Comparison of ENCODE assay signal across 22 cellular contexts in the genomic region with DNA sequence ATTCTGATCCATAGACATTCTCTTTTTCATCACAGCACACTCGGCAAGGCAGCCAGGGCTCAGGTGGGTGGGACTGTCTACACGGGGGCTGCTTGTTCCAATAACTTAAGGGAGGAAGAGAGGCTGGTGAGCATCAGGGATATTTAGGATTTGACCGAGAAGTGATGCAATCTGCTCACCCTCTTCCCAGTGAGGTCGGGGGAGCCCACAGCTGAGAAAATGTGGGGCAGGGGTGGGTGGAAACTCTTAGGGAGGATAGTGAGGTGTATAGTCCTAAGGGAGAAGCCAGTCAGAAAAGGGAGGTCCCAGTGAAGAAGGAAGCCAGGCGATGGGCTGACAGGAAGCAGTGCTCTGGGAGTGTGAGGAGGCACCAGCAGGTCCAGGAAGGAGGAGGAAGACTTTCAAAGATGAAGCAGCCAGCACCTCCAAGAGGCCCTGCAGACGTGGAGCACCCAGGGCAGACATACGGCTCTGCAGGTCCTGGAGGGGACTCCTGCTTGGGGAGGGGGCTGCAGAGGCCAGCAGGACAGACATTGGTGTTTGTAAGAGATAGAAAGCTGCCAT.
"Had no signal": no experiment of that assay in that cellular context is flagged by ENCODE, and none has a peak within 500 bp of the region (broad histone marks: within the 10 kb centered on the region; RNA-seq: fewer than 3 reads in every experiment).

No MANE protein-coding gene starts in this region.

- H3K4me2 ChIP-seq: SK-N-SH had no signal

- DNase-seq: activated CD4-positive, CD25-positive, alpha-beta regulatory T cell; activated CD8-positive, alpha-beta memory T cell treated with anti-CD3 and anti-CD28 coated beads, Interleukin-2, amount 10 ng/mL, durations not matched to agents 7 days and 5 days; activated gamma-delta T cell; activated naive CD4-positive, alpha-beta T cell treated with anti-CD3 and anti-CD28 coated beads, Interleukin-2, amount 10 ng/mL, durations not matched to agents 7 days and 5 days; activated T-cell treated with anti-CD3 and anti-CD28 coated beads, Interleukin-2, amount 50 U/mL, for 24 hours; adrenal gland; anterior cingulate cortex; MG63; NCI-H1105 treated with DMSO at 0.1 percent for 48 hours; NCI-H1436 treated with DMSO at 0.1 percent for 48 hours; NCI-H187; NCI-H2081; NCI-H510A treated with DMSO at 0.1 percent for 48 hours; NCI-H69; NK-92 treated with Interleukin-12 subunit alpha and Interleukin-12 subunit beta, amount 100 ng/mL, for 24 hours; Right ventricle myocardium superior; SJCRH30; SK-N-SH; T-helper 1 cell had no signal

- H3K4me3 ChIP-seq: adrenal gland, MG63, Peyer's patch, SJCRH30 had no signal

- H3K36me3 Mint-ChIP-seq: activated CD8-positive, alpha-beta memory T cell treated with anti-CD3 and anti-CD28 coated beads, Interleukin-2, amount 10 ng/mL, durations not matched to agents 7 days and 5 days; activated naive CD4-positive, alpha-beta T cell treated with anti-CD3 and anti-CD28 coated beads, Interleukin-2, amount 10 ng/mL, durations not matched to agents 7 days and 5 days had no signal

- H3K9me3 Mint-ChIP-seq: activated naive CD4-positive, alpha-beta T cell treated with anti-CD3 and anti-CD28 coated beads, Interleukin-2, amount 10 ng/mL, durations not matched to agents 7 days and 5 days; activated T-cell treated with anti-CD3 and anti-CD28 coated beads, Interleukin-2, amount 50 U/mL, for 24 hours had no signal

- H3K9me3 ChIP-seq: adrenal gland, MG63, Peyer's patch, SJCRH30, SK-N-SH had no signal

- H3K4me1 ChIP-seq: adrenal gland, Peyer's patch had no signal

- H3K4me3 Mint-ChIP-seq: activated CD8-positive, alpha-beta memory T cell treated with anti-CD3 and anti-CD28 coated beads, Interleukin-2, amount 10 ng/mL, durations not matched to agents 7 days and 5 days; activated naive CD4-positive, alpha-beta T cell treated with anti-CD3 and anti-CD28 coated beads, Interleukin-2, amount 10 ng/mL, durations not matched to agents 7 days and 5 days; activated T-cell treated with anti-CD3 and anti-CD28 coated beads, Interleukin-2, amount 50 U/mL, for 24 hours had no signal

- ATAC-seq: activated CD8-positive, alpha-beta memory T cell treated with anti-CD3 and anti-CD28 coated beads, Interleukin-2, amount 10 ng/mL, durations not matched to agents 7 days and 5 days had no signal

- H3K36me3 ChIP-seq: adrenal gland, MG63, Peyer's patch, SJCRH30 had no signal

- H3K4me1 Mint-ChIP-seq: activated naive CD4-positive, alpha-beta T cell treated with anti-CD3 and anti-CD28 coated beads, Interleukin-2, amount 10 ng/mL, durations not matched to agents 7 days and 5 days had no signal

- H3K27me3 ChIP-seq: adrenal gland, MG63, Peyer's patch, SJCRH30 had no signal

- H3K9ac ChIP-seq: SK-N-SH had no signal

- H3K27ac Mint-ChIP-seq: activated CD8-positive, alpha-beta memory T cell treated with anti-CD3 and anti-CD28 coated beads, Interleukin-2, amount 10 ng/mL, durations not matched to agents 7 days and 5 days; activated naive CD4-positive, alpha-beta T cell treated with anti-CD3 and anti-CD28 coated beads, Interleukin-2, amount 10 ng/mL, durations not matched to agents 7 days and 5 days; activated T-cell treated with anti-CD3 and anti-CD28 coated beads, Interleukin-2, amount 50 U/mL, for 24 hours had no signal

- H3K27ac ChIP-seq: adrenal gland, Peyer's patch, RWPE1, SJCRH30, VCaP had no signal

- H3K27me3 Mint-ChIP-seq: activated T-cell treated with anti-CD3 and anti-CD28 coated beads, Interleukin-2, amount 50 U/mL, for 24 hours had no signal
